ENCODE assay signal across 15 cellular contexts in genomic region chr6:6700421-6700820, GRCh38.
DNase-seq lines count a peak whose midpoint lies in the region; ATAC-seq, FAIRE-seq and TF ChIP-seq lines count a peak whose summit lies in the region.
"Had no signal": no experiment of that assay in that cellular context is flagged by ENCODE, and none has a peak within 500 bp of the region (broad histone marks: within the 10 kb centered on the region; RNA-seq: fewer than 3 reads in every experiment).

No MANE protein-coding gene starts in this region.

- H2AFZ ChIP-seq in H1 (ENCODE audit: low read length): 0 out of 2 replicates have a peak overlapping the region, but pooled peaks have one; percentile 67

- no peak overlapping the region for H4K91ac ChIP-seq in H1 (replicated peaks; ENCODE audit: insufficient read length, low read length)

- H4K20me1 ChIP-seq in H1 (replicated peaks in 1 of 2; ENCODE audit: control insufficient read depth in 1 of 2, insufficient read depth in 2 of 2, low read length in 2 of 2): no peaks in the 10 kb centered on the region

- CTCF ChIA-PET in H1 (lab: Charles Lee; ENCODE audit: partially characterized antibody): interaction anchor here (1.0 to 2.8 kb wide), 10 partner anchors 9 to 59 kb away, joined by 3 to 21 read pairs (median 5); no protein-coding TSS in a partner anchor

- H3K14ac ChIP-seq in H1 (ENCODE audit: insufficient read length): no peak overlapping the region

- no peak overlapping the region for H3K56ac ChIP-seq in H1 (replicated peaks; ENCODE audit: insufficient read length, low read depth, low read length)

- no peak for ATAC-seq in activated CD4-positive, CD25-positive, alpha-beta regulatory T cell treated with anti-CD3 and anti-CD28 coated beads, Interleukin-2, amount 50 U/mL, for 24 hours
- ATAC-seq: stimulated activated memory B cell treated with anti-CD40 and anti-IgM and Interleukin-4, amounts not matched to agents 10 μg/mL and 1 μg/mL and 100 μg/mL, for 72 hours had no signal

- DNase-seq in HL-60 (ENCODE audit: low read depth in 1 of 2, low spot score in 1 of 2) (no peak), H1 (ENCODE audit: low read depth in 1 of 2, low spot score in 2 of 2) (no peak), suprapubic skin (ENCODE audit: low spot score in 2 of 2) (no peak), DMS114 treated with DMSO at 0.1 percent for 48 hours (lab: John Stamatoyannopoulos, UW; ENCODE audit: unreplicated experiment) (no peak), globus pallidus (ENCODE audit: low spot score) (no peak), cerebellar cortex (ENCODE audit: low spot score) (no peak)
- DNase-seq: activated B cell treated with CpG ODN at 0.5 μM for 24 hours; activated T-cell treated with anti-CD3 and anti-CD28 coated beads, Interleukin-2, amount 50 U/mL, for 24 hours; CD8-positive, alpha-beta memory T cell had no signal

- no peak overlapping the region for H3K4me3 ChIP-seq in HL-60 (replicated peaks; ENCODE audit: insufficient read depth, low read length)
- no peak overlapping the region for H3K4me3 ChIP-seq in H1 (ENCODE audit: extremely low read depth in 1 of 4, insufficient read depth in 2 of 4, low read depth in 3 of 4, low read length in 4 of 4)
- H3K4me3 ChIP-seq in mucosa of stomach (ENCODE audit: low read length): no peak overlapping the region
- H3K4me3 ChIP-seq in suprapubic skin: no peak overlapping the region
- H3K4me3 ChIP-seq: ascending aorta, SJSA1 had no signal

- no peak overlapping the region for H2BK120ac ChIP-seq in H1 (replicated peaks; ENCODE audit: low read depth, low read length)

- H3K4me1 ChIP-seq in H1 (replicated peaks in 1 of 4; ENCODE audit: control insufficient read depth in 3 of 4, insufficient read depth in 4 of 4, low read length in 3 of 4) (peaks cover 8 to 15% (median 11%) of the 10 kb centered on the region in 4 experiments), mucosa of stomach (ENCODE audit: control insufficient read depth, insufficient read depth, low read length) (peaks cover 62% of the 10 kb centered on the region), suprapubic skin (peaks cover 64% of the 10 kb centered on the region)

- no peak overlapping the region for H4K5ac ChIP-seq in H1 (ENCODE audit: insufficient read length, low read depth, low read length)

- TF ChIP-seq POLR2A in H1 (IDR thresholded peaks at IDR 0.05; ENCODE audit: control extremely low read depth in 1 of 2, low read depth in 2 of 2, low read length in 2 of 2): no peak
- no peak for TF ChIP-seq POLR2A in suprapubic skin (IDR thresholded peaks at IDR 0.05)

- H2BK5ac ChIP-seq in H1 (ENCODE audit: low read depth, low read length): no peak overlapping the region

- no peak for FAIRE-seq in H1 (lab: Jason Lieb, UNC)
- FAIRE-seq: endothelial cell of umbilical vein had no signal

- WGBS in H1 (ENCODE audit: extremely low coverage in 1 of 2, insufficient coverage in 1 of 2, insufficient read length in 1 of 2, insufficient replicate concordance in 2 of 2, low coverage in 1 of 2, low lambda C conversion rate in 2 of 2, missing lambda C conversion rate in 1 of 2), 2 experiments: 95% methylated on average over 9 of the region's 9 CpGs; no CpG with 5 or more reads in 1 of the 2 experiments
- 29% methylated on average over 9 of the region's 9 CpGs for WGBS in suprapubic skin

- H4K8ac ChIP-seq in H1 (ENCODE audit: extremely low read depth, insufficient read depth, low read length): no peak overlapping the region

- H2BK15ac ChIP-seq in H1 (ENCODE audit: low read length): no peak overlapping the region

- no peaks in the 10 kb centered on the region for H3K9me3 ChIP-seq in H1 (ENCODE audit: insufficient read depth in 2 of 2, low read depth in 1 of 2, low read length in 1 of 2)
- H3K9me3 ChIP-seq in mucosa of stomach (ENCODE audit: control insufficient read depth, low read length): no peaks in the 10 kb centered on the region
- no peaks in the 10 kb centered on the region for H3K9me3 ChIP-seq in suprapubic skin
- H3K9me3 ChIP-seq: ascending aorta, SJSA1 had no signal

- H2BK12ac ChIP-seq in H1 (ENCODE audit: low read depth, low read length): 0 out of 2 replicates have a peak overlapping the region, but pooled peaks have one; percentile 3

- no peak overlapping the region for H3K18ac ChIP-seq in H1 (ENCODE audit: extremely low read depth, low read length)

- no peak overlapping the region for H3K9ac ChIP-seq in H1 (replicated peaks in 1 of 4; ENCODE audit: extremely low read depth in 1 of 4, low read depth in 3 of 4, low read length in 3 of 4)
- peak overlapping the region; percentile 4 for H3K9ac ChIP-seq in mucosa of stomach (ENCODE audit: low read length)

- TF ChIP-seq CTCF in HL-60 (IDR thresholded peaks at IDR 0.05; ENCODE audit: insufficient read depth, low read length) (no peak), H1 (IDR thresholded peaks at IDR 0.05; ENCODE audit: control extremely low read depth in 1 of 3, insufficient read depth in 1 of 3, low read depth in 1 of 3, low read length in 3 of 3) (no peak), suprapubic skin (IDR thresholded peaks at IDR 0.05) (no peak)

- POLR2A ChIA-PET in H1 (lab: Charles Lee; ENCODE audit: partially characterized antibody): no interaction called here

- no peak overlapping the region for H3K23ac ChIP-seq in H1 (ENCODE audit: insufficient read length)

- H2BK20ac ChIP-seq in H1 (ENCODE audit: low read length): no peak overlapping the region

- H3K36me3 ChIP-seq in H1 (ENCODE audit: control insufficient read depth in 2 of 4, insufficient read depth in 4 of 4, low read length in 3 of 4): no peaks in the 10 kb centered on the region
- H3K36me3 ChIP-seq in mucosa of stomach (ENCODE audit: control insufficient read depth, insufficient read depth, low read length): no peaks in the 10 kb centered on the region
- H3K36me3 ChIP-seq in suprapubic skin: no peaks in the 10 kb centered on the region
- H3K36me3 ChIP-seq: ascending aorta, SJSA1 had no signal

- no peak for TF ChIP-seq RAD21 in H1 (IDR thresholded peaks at IDR 0.05 in 1 of 2, conservative IDR thresholded peaks at IDR 0.05 in 1 of 2; ENCODE audit: low read depth in 2 of 2, low read length in 2 of 2)

- TF ChIP-seq EP300 in H1 (IDR thresholded peaks at IDR 0.05; ENCODE audit: borderline replicate concordance in 1 of 2, low read depth in 2 of 2, low read length in 2 of 2) (no peak), suprapubic skin (IDR thresholded peaks at IDR 0.05) (no peak)

- no peak overlapping the region for H2AK5ac ChIP-seq in H1 (ENCODE audit: low read depth, low read length)

- H3K79me2 ChIP-seq in H1 (ENCODE audit: control insufficient read depth in 1 of 2, insufficient read depth in 2 of 2, low read length in 2 of 2): no peaks in the 10 kb centered on the region

- H3K4ac ChIP-seq in H1 (replicated peaks; ENCODE audit: insufficient read length, low read depth, low read length): no peak overlapping the region

- no peaks in the 10 kb centered on the region for H3K79me1 ChIP-seq in H1 (ENCODE audit: low read depth, low read length)

- no peak overlapping the region for H3K4me2 ChIP-seq in H1 (ENCODE audit: insufficient read depth in 1 of 2, low read depth in 2 of 2, low read length in 2 of 2)

- H3K23me2 ChIP-seq in H1 (ENCODE audit: low read depth, low read length): no peaks in the 10 kb centered on the region

- H3K27ac ChIP-seq in HL-60 (replicated peaks) (peak overlapping the region; percentile 91), H1 (ENCODE audit: low read depth, low read length) (no peak overlapping the region), suprapubic skin (peak overlapping the region; percentile 85)
- H3K27ac ChIP-seq: ascending aorta, SJSA1 had no signal

- H3K27me3 ChIP-seq in HL-60 (ENCODE audit: insufficient read depth, poor library complexity, severe bottlenecking): no peaks in the 10 kb centered on the region
- H3K27me3 ChIP-seq in H1 (replicated peaks in 1 of 4; ENCODE audit: control insufficient read depth in 3 of 4, extremely low read depth in 1 of 4, insufficient read depth in 3 of 4, low read length in 3 of 4): no peaks in the 10 kb centered on the region; a peak in 1 of 7 replicates
- H3K27me3 ChIP-seq in mucosa of stomach (ENCODE audit: control insufficient read depth, insufficient read depth, low read length): no peaks in the 10 kb centered on the region
- H3K27me3 ChIP-seq in suprapubic skin: no peaks in the 10 kb centered on the region
- H3K27me3 ChIP-seq: ascending aorta, SJSA1 had no signal

TF ChIP-seq in H1, 55 proteins besides CTCF, POLR2A, EP300 and RAD21 (continues in another document):
- TF ChIP-seq RFX5 (IDR thresholded peaks at IDR 0.05; ENCODE audit: borderline replicate concordance, low read depth, low read length): no peak
- no peak for TF ChIP-seq TEAD4 (IDR thresholded peaks at IDR 0.05; ENCODE audit: low read depth, low read length)
- TF ChIP-seq RBBP5 (IDR thresholded peaks at IDR 0.05; ENCODE audit: borderline replicate concordance, low read depth, low read length): no peak
- TF ChIP-seq NRF1 (IDR thresholded peaks at IDR 0.05; ENCODE audit: low read depth, low read length): no peak
- no peak for TF ChIP-seq NANOG (IDR thresholded peaks at IDR 0.05; ENCODE audit: insufficient read depth, low read depth, low read length, poor library complexity, severe bottlenecking)
- TF ChIP-seq HDAC6 (IDR thresholded peaks at IDR 0.05; ENCODE audit: low read depth, low read length): no peak
- TF ChIP-seq SIRT6 (IDR thresholded peaks at IDR 0.05; ENCODE audit: low read length): no peak
- no peak for TF ChIP-seq TAF7 (optimal IDR thresholded peaks at IDR 0.05; ENCODE audit: borderline replicate concordance, low read depth, low read length)
